ENCODE assay signal across 29 cellular contexts in genomic region chr5:87940775-87941174, GRCh38.
"Had no signal": no experiment of that assay in that cellular context is flagged by ENCODE, and none has a peak within 500 bp of the region (broad histone marks: within the 10 kb centered on the region; RNA-seq: fewer than 3 reads in every experiment).

No MANE protein-coding gene starts in this region.

- ATAC-seq: effector memory CD8-positive, alpha-beta T cell; esophagus mucosa; foreskin keratinocyte; gastrocnemius medialis; gastroesophageal sphincter; heart left ventricle; heart right ventricle had no signal

- H3K9me3 Mint-ChIP-seq: endodermal cell had no signal

- DNase-seq: colonic mucosa; cortex of kidney; dermis blood vessel endothelial cell; dorsolateral prefrontal cortex; effector CD4-positive, alpha-beta T cell; effector CD8-positive, alpha-beta T cell; effector memory CD4-positive, alpha-beta T cell; effector memory CD8-positive, alpha-beta T cell; endodermal cell; erythroblast; esophagus squamous epithelium; foreskin fibroblast; foreskin keratinocyte; foreskin melanocyte; gastrocnemius medialis; glutamatergic neuron; head of caudate nucleus; heart left ventricle; heart right ventricle had no signal

- FAIRE-seq: colon, endometrium, endothelial cell of umbilical vein, frontal cortex had no signal

- H3K27me3 Mint-ChIP-seq: dendritic cell treated with granulocyte-macrophage colony-stimulating factor and Interleukin-4, amounts not matched to agents 40 ng/mL and 50 ng/mL, for 4 days had no signal

- H3K4me3 Mint-ChIP-seq: dendritic cell treated with granulocyte-macrophage colony-stimulating factor and Interleukin-4, amounts not matched to agents 40 ng/mL and 50 ng/mL, for 4 days; effector memory CD8-positive, alpha-beta T cell; endodermal cell had no signal

- H3K4me3 ChIP-seq: colonic mucosa, coronary artery, dorsolateral prefrontal cortex, esophagus muscularis mucosa, esophagus squamous epithelium, gastrocnemius medialis, gastroesophageal sphincter, heart left ventricle, heart right ventricle had no signal

- H3K27me3 ChIP-seq: colonic mucosa, dorsolateral prefrontal cortex, esophagus muscularis mucosa, esophagus squamous epithelium, foreskin keratinocyte, gastrocnemius medialis, gastroesophageal sphincter, heart left ventricle, heart right ventricle had no signal

- H3K27ac ChIP-seq: colonic mucosa, coronary artery, dorsolateral prefrontal cortex, epithelial cell of prostate, esophagus muscularis mucosa, esophagus squamous epithelium, foreskin keratinocyte, gastrocnemius medialis, gastroesophageal sphincter, heart left ventricle, heart right ventricle had no signal

- H3K27ac Mint-ChIP-seq: dendritic cell treated with granulocyte-macrophage colony-stimulating factor and Interleukin-4, amounts not matched to agents 40 ng/mL and 50 ng/mL, for 4 days; effector memory CD8-positive, alpha-beta T cell; endodermal cell had no signal

- H3K4me1 ChIP-seq: colonic mucosa, esophagus squamous epithelium, foreskin keratinocyte, gastrocnemius medialis, gastroesophageal sphincter had no signal

- H3K36me3 ChIP-seq: colonic mucosa, esophagus muscularis mucosa, esophagus squamous epithelium, gastrocnemius medialis, gastroesophageal sphincter, heart left ventricle, heart right ventricle had no signal

- H3K9me3 ChIP-seq: colonic mucosa, esophagus muscularis mucosa, gastrocnemius medialis, gastroesophageal sphincter, heart left ventricle had no signal
